ENCODE assay signal across 8 cellular contexts in genomic region chr10:28663576-28664368, GRCh38. TPM values are rescaled to one million over a fixed set of nuclear protein-coding genes. Genes with fewer than 3 reads are reported as not detected.
DNase-seq lines count a peak whose midpoint lies in the region; ATAC-seq and TF ChIP-seq lines count a peak whose summit lies in the region.

No MANE protein-coding gene starts in this region.

- 6 to 8% (median 7%) methylated on average over 9 of the region's 9 CpGs for WGBS in heart left ventricle, 4 donors

- H3K9ac ChIP-seq in adipocyte (ENCODE audit: low read length), result peak overlapping the region; percentile 25

- DNase-seq in NCI-H1105 treated with DMSO at 0.1 percent for 48 hours (lab: John Stamatoyannopoulos, UW) (peak; percentile 59), SW480 (ENCODE audit: low spot score) (peak; percentile 88), adipocyte (ENCODE audit: low read depth) (peak; percentile 97), heart left ventricle (peak; percentile 70 to 81 (median 74)), pulmonary artery endothelial cell (ENCODE audit: low read depth, low spot score) (peak; percentile 56)

- no peaks in the 10 kb centered on the region for H3K9me3 ChIP-seq in adipocyte (ENCODE audit: control insufficient read depth, low read length)
- no peaks in the 10 kb centered on the region for H3K9me3 ChIP-seq in heart left ventricle

- peak; percentile 83 for ATAC-seq in HG02610 (IDR thresholded peaks at IDR 0.05; ENCODE audit: unreplicated experiment)
- peak; percentile 66 to 93 (median 88) for ATAC-seq in heart left ventricle
- no peak for ATAC-seq in GM18873 (IDR thresholded peaks at IDR 0.05; ENCODE audit: low FRiP score, unreplicated experiment)

- intact Hi-C loops in heart left ventricle (cut with DNase I), result loop anchor here in 9 of 10 donors (1.0 to 10.0 kb wide), 10 partner anchors 328 to 641 kb away; no protein-coding TSS in a partner anchor

- peaks cover 29% of the 10 kb centered on the region for H3K4me1 ChIP-seq in adipocyte (ENCODE audit: control insufficient read depth, insufficient read depth, low read length)
- peaks cover 0 to 16% (median 4%) of the 10 kb centered on the region in 12 donors for H3K4me1 ChIP-seq in heart left ventricle

- H3K36me3 ChIP-seq in adipocyte (ENCODE audit: control insufficient read depth, insufficient read depth, low read length, severe bottlenecking), result no peaks in the 10 kb centered on the region
- no peaks in the 10 kb centered on the region for H3K36me3 ChIP-seq in heart left ventricle

- TF ChIP-seq CTCF in GM12875 (IDR thresholded peaks at IDR 0.05; ENCODE audit: borderline replicate concordance, insufficient read depth, low read depth, low read length) (peak; percentile 88), heart left ventricle (IDR thresholded peaks at IDR 0.05) (peak; percentile 86 to 98 (median 96))

- no peak overlapping the region for H3K27ac ChIP-seq in heart left ventricle

- peaks cover 9% of the 10 kb centered on the region for H3K27me3 ChIP-seq in adipocyte (replicated peaks; ENCODE audit: control insufficient read depth, insufficient read depth, low read length)
- peaks cover 0 to 21% (median 0%) of the 10 kb centered on the region in 9 donors for H3K27me3 ChIP-seq in heart left ventricle

- H3K4me3 ChIP-seq in GM12875 (ENCODE audit: low read depth, low read length), result no peak overlapping the region
- H3K4me3 ChIP-seq in adipocyte (ENCODE audit: low read length), result no peak overlapping the region
- no peak overlapping the region for H3K4me3 ChIP-seq in heart left ventricle

- TF ChIP-seq POLR2A in heart left ventricle (IDR thresholded peaks at IDR 0.05), result no peak

RNA-seq across cellular contexts. Expression of gene BAMBI, which starts 13.5 kb away (rescaled TPM):
- total RNA-seq in heart left ventricle (10 to 100 TPM; 10.8 to 44.7 (median 24.8) TPM), pulmonary artery endothelial cell (3.8 and 4.8 TPM in 2 replicates)
- polyA plus RNA-seq in heart left ventricle, result 10 to 100 TPM in 1 of 2 donors, 1 to 10 TPM in 1; 5.3 to 53.3 TPM
